In the genomic region with DNA sequence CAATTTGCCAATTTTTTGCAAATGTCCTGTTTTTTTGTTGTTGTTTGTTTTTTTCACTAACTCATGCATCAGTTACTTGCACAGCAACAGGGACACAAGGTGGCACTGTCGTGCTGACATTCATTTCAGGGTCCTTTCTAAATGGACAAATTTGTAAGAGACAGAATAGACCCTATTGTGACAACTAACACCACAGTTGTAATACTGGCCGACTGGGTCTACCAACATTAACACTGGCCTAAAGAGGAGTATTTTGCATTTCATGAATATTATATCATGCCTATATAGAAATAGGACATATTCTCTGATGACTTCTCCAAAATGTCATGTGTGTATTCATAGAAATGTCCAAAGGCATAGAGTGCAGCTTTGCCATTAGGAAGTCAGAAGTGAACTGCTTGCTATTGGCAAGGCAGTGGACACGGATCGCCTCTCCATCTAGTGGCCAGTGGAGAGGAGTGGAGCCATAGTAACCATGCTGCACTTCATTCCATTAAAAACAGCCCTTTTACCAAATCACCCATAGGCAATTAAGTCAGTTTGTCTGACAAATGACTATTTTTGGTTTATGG, we compare ENCODE assay signal across 8 cellular contexts. TPM values are rescaled to one million over a fixed set of nuclear protein-coding genes. Genes with fewer than 3 reads are reported as not detected.
DNase-seq lines count a peak whose midpoint lies in the region; ATAC-seq and TF ChIP-seq lines count a peak whose summit lies in the region.

No MANE protein-coding gene starts in this region.

- peaks cover under 1 to 10% of the 10 kb centered on the region in 2 donors for H3K4me1 ChIP-seq in left lung

- POLR2A ChIA-PET in WTC11 (lab: Charles Lee): no interaction called here

- TF ChIP-seq CTCF in WTC11 (IDR thresholded peaks at IDR 0.05): 0 out of 2 replicates have a peak, but pooled peaks have one; percentile 8
- TF ChIP-seq CTCF in choroid plexus epithelial cell (conservative IDR thresholded peaks at IDR 0.05; ENCODE audit: low read depth, low read length): peak; percentile 94
- peak; percentile 40 to 54 for TF ChIP-seq CTCF in left lung (IDR thresholded peaks at IDR 0.05)

- H3K36me3 Mint-ChIP-seq in WTC11: no peaks in the 10 kb centered on the region

- no peaks in the 10 kb centered on the region for H3K36me3 ChIP-seq in left lung

- peaks cover 21% of the 10 kb centered on the region for H3K4me1 Mint-ChIP-seq in WTC11

- no peak overlapping the region; the same call in 1 of the 2 replicates for H3K27ac Mint-ChIP-seq in WTC11

- no peak overlapping the region for H3K4me3 ChIP-seq in choroid plexus epithelial cell (ENCODE audit: low read depth, low read length)
- H3K4me3 ChIP-seq in left lung: no peak overlapping the region

- no peaks in the 10 kb centered on the region for H3K27me3 Mint-ChIP-seq in WTC11 (ENCODE audit: low read depth)

- ATAC-seq in HG02759 (IDR thresholded peaks at IDR 0.05; ENCODE audit: unreplicated experiment): peak; percentile 83
- peak; percentile 93 for ATAC-seq in WTC11
- ATAC-seq in left lung: peak; percentile 99

- intact Hi-C loops in left lung (cut with DNase I): loop anchor here in 1 of 2 donors (10.0 kb wide), 2 partner anchors 52 to 258 kb away; partner anchors contain the start of gene ZBTB20

- DNase-seq in SKM-1 treated with dmso at 0.1 percent for 144 hours (lab: John Stamatoyannopoulos, UW; ENCODE audit: unreplicated experiment) (peak; percentile 6), SKM-1 (lab: John Stamatoyannopoulos, UW; ENCODE audit: unreplicated experiment) (no peak), NCI-H2081 (lab: John Stamatoyannopoulos, UW) (peak; percentile 56 to 84), WTC11 (ENCODE audit: low spot score) (peak; percentile 44), choroid plexus epithelial cell (ENCODE audit: low read depth) (peak; percentile 80), left lung (peak in 1 of 2 donors; percentile 58)
- DNase-seq in stimulated activated CD8-positive, alpha-beta memory T cell treated with anti-CD3 and anti-CD28 coated beads, Interleukin-12 subunit alpha, Interleukin-12 subunit beta, amount 100 ng/mL, for 1 hour (ENCODE audit: low read depth): peak; percentile 37

- CTCF ChIA-PET in WTC11 (lab: Charles Lee): interaction anchor here (1.0 to 1.9 kb wide), 6 partner anchors 51 to 723 kb away, joined by 3 to 11 read pairs (median 6); no protein-coding TSS in a partner anchor

- no peak overlapping the region for H3K4me3 Mint-ChIP-seq in WTC11

- no peaks in the 10 kb centered on the region for H3K9me3 Mint-ChIP-seq in WTC11

- no peaks in the 10 kb centered on the region for H3K9me3 ChIP-seq in left lung

- H3K27me3 ChIP-seq in left lung: no peaks in the 10 kb centered on the region

- H3K27ac ChIP-seq in left lung: no peak overlapping the region

TF ChIP-seq in WTC11, 78 proteins besides CTCF, POLR2A, EP300 and RAD21:
- no peak for TF ChIP-seq SP1 (CRISPR knock-in tag; conservative IDR thresholded peaks at IDR 0.05)
- TF ChIP-seq, protein P1, sequence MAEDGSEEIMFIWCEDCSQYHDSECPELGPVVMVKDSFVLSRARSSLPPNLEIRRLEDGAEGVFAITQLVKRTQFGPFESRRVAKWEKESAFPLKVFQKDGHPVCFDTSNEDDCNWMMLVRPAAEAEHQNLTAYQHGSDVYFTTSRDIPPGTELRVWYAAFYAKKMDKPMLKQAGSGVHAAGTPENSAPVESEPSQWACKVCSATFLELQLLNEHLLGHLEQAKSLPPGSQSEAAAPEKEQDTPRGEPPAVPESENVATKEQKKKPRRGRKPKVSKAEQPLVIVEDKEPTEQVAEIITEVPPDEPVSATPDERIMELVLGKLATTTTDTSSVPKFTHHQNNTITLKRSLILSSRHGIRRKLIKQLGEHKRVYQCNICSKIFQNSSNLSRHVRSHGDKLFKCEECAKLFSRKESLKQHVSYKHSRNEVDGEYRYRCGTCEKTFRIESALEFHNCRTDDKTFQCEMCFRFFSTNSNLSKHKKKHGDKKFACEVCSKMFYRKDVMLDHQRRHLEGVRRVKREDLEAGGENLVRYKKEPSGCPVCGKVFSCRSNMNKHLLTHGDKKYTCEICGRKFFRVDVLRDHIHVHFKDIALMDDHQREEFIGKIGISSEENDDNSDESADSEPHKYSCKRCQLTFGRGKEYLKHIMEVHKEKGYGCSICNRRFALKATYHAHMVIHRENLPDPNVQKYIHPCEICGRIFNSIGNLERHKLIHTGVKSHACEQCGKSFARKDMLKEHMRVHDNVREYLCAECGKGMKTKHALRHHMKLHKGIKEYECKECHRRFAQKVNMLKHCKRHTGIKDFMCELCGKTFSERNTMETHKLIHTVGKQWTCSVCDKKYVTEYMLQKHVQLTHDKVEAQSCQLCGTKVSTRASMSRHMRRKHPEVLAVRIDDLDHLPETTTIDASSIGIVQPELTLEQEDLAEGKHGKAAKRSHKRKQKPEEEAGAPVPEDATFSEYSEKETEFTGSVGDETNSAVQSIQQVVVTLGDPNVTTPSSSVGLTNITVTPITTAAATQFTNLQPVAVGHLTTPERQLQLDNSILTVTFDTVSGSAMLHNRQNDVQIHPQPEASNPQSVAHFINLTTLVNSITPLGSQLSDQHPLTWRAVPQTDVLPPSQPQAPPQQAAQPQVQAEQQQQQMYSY (CRISPR knock-in tag; IDR thresholded peaks at IDR 0.05): no peak
- TF ChIP-seq SMAD3 (CRISPR knock-in tag; IDR thresholded peaks at IDR 0.05; ENCODE audit: borderline replicate concordance): no peak
- TF ChIP-seq HMGA2 (CRISPR knock-in tag; IDR thresholded peaks at IDR 0.05): no peak
- no peak for TF ChIP-seq ZBTB21 (CRISPR knock-in tag; IDR thresholded peaks at IDR 0.05; ENCODE audit: borderline replicate concordance)
- TF ChIP-seq ESRRA (CRISPR knock-in tag; IDR thresholded peaks at IDR 0.05; ENCODE audit: borderline replicate concordance): no peak

RNA-seq across cellular contexts. Expression of gene ZBTB20, which starts 54.8 kb away (rescaled TPM):
- total RNA-seq in WTC11 (2021) (1.1 to 1.5 TPM (median 1.3 TPM) in 3 replicates), left lung (10 to 100 TPM; 48.2 to 63.5 TPM)

Comparison
In these comparisons a context has a peak if more than half of its experiments do, and no peak if none do; other contexts are left out.
1. CTCF ChIP-seq: peak in every context shown above with its lines; median percentile 94 in choroid plexus epithelial cell; 47 in left lung; 8 in WTC11.
2. RNA of gene ZBTB20, which starts 54.8 kb away (total RNA-seq): 48.2 to 63.5 TPM in left lung; 1.1 to 1.5 TPM in WTC11; every median in the first group is over 10 times any median in the second.
3. Peak in every context shown above with its lines, with median percentiles within 50 percentile points of each other: ATAC-seq.